8 cellular contexts compared by ENCODE assay signal in the genomic region with DNA sequence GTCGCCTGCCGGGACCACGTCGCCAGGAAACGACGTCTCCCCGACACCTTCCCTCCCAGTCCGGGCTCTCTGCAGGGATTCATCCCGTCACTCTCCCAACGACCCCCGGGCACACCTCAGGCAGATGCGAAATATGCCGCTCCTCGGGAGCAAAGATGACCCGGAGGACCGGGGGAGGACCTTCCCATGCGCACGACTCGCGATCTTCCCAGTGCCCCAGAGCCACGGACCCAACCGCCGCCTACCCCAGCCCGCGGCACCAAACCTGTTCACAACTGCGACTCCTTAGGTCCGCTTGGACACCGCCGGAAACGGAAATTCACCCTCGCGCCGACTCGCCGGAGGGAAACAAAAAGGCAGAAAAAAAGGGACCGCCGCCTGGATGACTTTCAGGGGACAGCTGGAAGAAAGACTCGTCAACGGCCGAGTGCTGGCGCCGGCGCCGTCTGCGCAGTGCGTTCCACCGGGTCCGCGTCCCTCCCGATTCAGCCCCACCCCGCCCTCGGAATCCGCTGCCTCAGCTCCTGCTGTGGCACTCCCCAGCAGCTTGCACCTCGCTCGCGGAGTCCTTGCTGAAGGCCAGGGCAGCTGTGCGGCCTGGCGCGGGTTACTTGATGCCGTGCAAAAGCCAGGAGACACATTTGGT. TPM values are rescaled to one million over a fixed set of nuclear protein-coding genes. Genes with fewer than 3 reads are reported as not detected.
DNase-seq lines count a peak whose midpoint lies in the region; ATAC-seq and TF ChIP-seq lines count a peak whose summit lies in the region.
"Not testable (repeated sequence)": the region's sequence is repeated elsewhere in the genome, so short reads cannot be mapped to it uniquely, and the experiment has no call there.

No MANE protein-coding gene starts in this region.

- DNase-seq in AML-193 (lab: John Stamatoyannopoulos, UW) = peak; percentile 70 to 71
- peak; percentile 3 for DNase-seq in GM19240 (ENCODE audit: insufficient read length, low spot score)
- peak; percentile 79 for DNase-seq in NCI-H460 (ENCODE audit: extremely low read depth, low read depth)
- DNase-seq in activated CD4-positive, alpha-beta T cell treated with anti-CD3 and anti-CD28 coated beads for 4 hours = peak; percentile 63 to 70
- peak; percentile 89 for DNase-seq in colonic mucosa
- DNase-seq in stimulated activated CD4-positive, alpha-beta T cell treated with anti-CD3 and anti-CD28 coated beads, Interleukin-1b, Interleukin-23, amount 100 ng/mL, for 1 hour (ENCODE audit: low read depth in 2 of 2) = peak; percentile 34 to 70

- H3K27ac ChIP-seq in colonic mucosa = peak overlapping the region; percentile 78
- peak overlapping the region; percentile 43 for H3K27ac ChIP-seq in layer of hippocampus (ENCODE audit: low read depth, low read length)

- ATAC-seq in HG03439 (IDR thresholded peaks at IDR 0.05; ENCODE audit: unreplicated experiment) = peak; percentile 90

- peak overlapping the region; percentile 68 for H3K4me3 ChIP-seq in colonic mucosa

- not testable (repeated sequence) for TF ChIP-seq CTCF in colonic mucosa (IDR thresholded peaks at IDR 0.05)

- intact Hi-C loops in colonic mucosa (cut with DNase I) = not testable (repeated sequence)

- not testable (repeated sequence) for H3K27me3 ChIP-seq in colonic mucosa; layer of hippocampus (ENCODE audit: control insufficient read depth, insufficient read depth, low read length)

- peak overlapping the region in 1 of 2 donors; percentile 64 for H3K9ac ChIP-seq in colonic mucosa (ENCODE audit: low read depth in 2 of 2, low read length in 2 of 2)

- H3K36me3 ChIP-seq in colonic mucosa = not testable (repeated sequence)

- not testable (repeated sequence) for H3K4me1 ChIP-seq in colonic mucosa

- H3K9me3 ChIP-seq in colonic mucosa = not testable (repeated sequence)

RNA-seq across cellular contexts. Expression of gene AGAP9, which starts 29.9 kb away (rescaled TPM):
- total RNA-seq in NCI-H460 (2014; rRNA removed; shearing (Covaris generic)) = 3.6 and 6.1 TPM in 2 replicates
- 31.2 and 43.3 TPM in 2 replicates for polyA plus RNA-seq in NCI-H460 (2014; cell fraction: nucleus; rRNA removed)
- 1 to 10 TPM; 6.7 to 8.1 TPM for total RNA-seq in colonic mucosa

Comparison
In these comparisons a context has a peak if more than half of its experiments do, and no peak if none do; other contexts are left out.
1. Peak in every context shown above with its lines: DNase-seq, ATAC-seq, H3K4me3 ChIP-seq and H3K27ac ChIP-seq.
2. DNase-seq: peak in every context shown above with its lines; median percentile 89 in colonic mucosa; 79 in NCI-H460; 70 in AML-193; 66 in activated CD4-positive, alpha-beta T cell treated with anti-CD3 and anti-CD28 coated beads for 4 hours; 52 in stimulated activated CD4-positive, alpha-beta T cell treated with anti-CD3 and anti-CD28 coated beads, Interleukin-1b, Interleukin-23, amount 100 ng/mL, for 1 hour; 3 in GM19240.